10 cellular contexts compared by ENCODE assay signal in the genomic region with DNA sequence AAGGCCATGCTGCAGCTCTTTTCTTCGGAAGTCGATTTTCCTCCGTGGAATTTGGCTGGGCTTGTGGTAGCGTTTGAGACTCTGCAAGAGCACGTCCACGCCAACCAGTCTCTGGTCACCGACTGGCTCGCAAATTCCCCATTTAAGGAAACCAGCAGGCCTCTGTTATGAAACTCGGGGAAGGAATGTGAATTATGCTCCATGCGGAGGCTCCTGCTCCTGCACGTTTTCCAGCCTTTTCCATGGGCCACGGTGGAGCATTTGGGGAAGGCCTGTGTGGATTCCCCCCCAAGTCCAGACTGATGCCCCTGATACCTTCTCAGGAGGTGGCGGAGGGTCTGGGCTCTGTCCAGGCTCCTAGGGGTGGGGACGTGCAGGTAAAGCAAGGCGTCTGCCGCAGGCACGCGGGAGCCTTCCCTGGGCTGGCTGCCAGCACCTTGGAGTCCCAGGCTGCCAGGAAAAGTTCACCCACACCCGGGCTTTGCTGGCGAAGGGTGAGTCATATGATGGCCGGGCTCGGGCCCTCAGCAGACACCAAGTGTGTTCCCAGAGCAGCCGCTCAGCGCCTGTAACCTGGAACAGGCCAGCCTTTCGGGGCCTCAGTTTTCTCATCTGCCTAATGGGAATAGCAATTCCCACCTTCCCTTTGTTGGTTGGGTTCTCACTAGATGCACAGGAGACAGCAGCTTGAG. TPM values are rescaled to one million over a fixed set of nuclear protein-coding genes. Genes with fewer than 3 reads are reported as not detected.
A peak's percentile ranks its signal among the peaks of the same experiment; 100 is the strongest.
DNase-seq lines count a peak whose midpoint lies in the region; ATAC-seq and TF ChIP-seq lines count a peak whose summit lies in the region.
"Had no signal": no experiment of that assay in that cellular context is flagged by ENCODE, and none has a peak within 500 bp of the region (broad histone marks: within the 10 kb centered on the region; RNA-seq: fewer than 3 reads in every experiment).

No MANE protein-coding gene starts in this region.

- TF ChIP-seq CTCF in adrenal gland (IDR thresholded peaks at IDR 0.05) = no peak
- TF ChIP-seq CTCF in right atrium auricular region (IDR thresholded peaks at IDR 0.05) = no peak

- no peak overlapping the region for H3K27ac Mint-ChIP-seq in activated CD4-positive, alpha-beta T cell treated with anti-CD3 and anti-CD28 coated beads, Interleukin-2, amount 10 ng/mL, durations not matched to agents 7 days and 5 days
- H3K27ac Mint-ChIP-seq in activated T-cell treated with anti-CD3 and anti-CD28 coated beads, Interleukin-2, amount 50 U/mL, for 72 hours = no peak overlapping the region
- H3K27ac Mint-ChIP-seq in T-helper 17 cell = no peak overlapping the region
- H3K27ac Mint-ChIP-seq: activated naive CD4-positive, alpha-beta T cell treated with anti-CD3 and anti-CD28 coated beads, Interleukin-2, amount 50 U/mL, for 24 hours had no signal

- no peak for ATAC-seq in activated T-cell treated with anti-CD3 and anti-CD28 coated beads, Interleukin-2, amount 50 U/mL, for 72 hours (replicated peaks in 1 of 2)
- ATAC-seq in T-helper 17 cell = no peak

- CTCF ChIA-PET in activated CD4-positive, alpha-beta T cell treated with anti-CD3 and anti-CD28 coated beads, Interleukin-2, amount 10 ng/mL, durations not matched to agents 7 days and 5 days (lab: Charles Lee) = no interaction called here

- H3K9me3 Mint-ChIP-seq in activated CD4-positive, alpha-beta T cell treated with anti-CD3 and anti-CD28 coated beads, Interleukin-2, amount 10 ng/mL, durations not matched to agents 7 days and 5 days = peaks cover 2% of the 10 kb centered on the region
- no peaks in the 10 kb centered on the region for H3K9me3 Mint-ChIP-seq in activated T-cell treated with anti-CD3 and anti-CD28 coated beads, Interleukin-2, amount 50 U/mL, for 72 hours
- H3K9me3 Mint-ChIP-seq: activated naive CD4-positive, alpha-beta T cell treated with anti-CD3 and anti-CD28 coated beads, Interleukin-2, amount 50 U/mL, for 24 hours had no signal

- H3K4me1 ChIP-seq in adrenal gland (replicated peaks in 1 of 2) (peaks cover 14 to 20% of the 10 kb centered on the region in 2 donors), right atrium auricular region (peaks cover 0 to 77% of the 10 kb centered on the region in 2 donors), skeletal muscle satellite cell (ENCODE audit: control insufficient read depth, insufficient read depth, low read length) (peaks cover 24% of the 10 kb centered on the region)

- POLR2A ChIA-PET in activated CD4-positive, alpha-beta T cell treated with anti-CD3 and anti-CD28 coated beads, Interleukin-2, amount 10 ng/mL, durations not matched to agents 7 days and 5 days (lab: Charles Lee) = no interaction called here

- H3K27me3 ChIP-seq in adrenal gland (no peaks in the 10 kb centered on the region), right atrium auricular region (no peaks in the 10 kb centered on the region), skeletal muscle satellite cell (ENCODE audit: control insufficient read depth, insufficient read depth, low read length) (no peaks in the 10 kb centered on the region)

- H3K9me3 ChIP-seq in adrenal gland (replicated peaks in 1 of 3) (no peaks in the 10 kb centered on the region), right atrium auricular region (no peaks in the 10 kb centered on the region), skeletal muscle satellite cell (replicated peaks; ENCODE audit: low read length) (no peaks in the 10 kb centered on the region), T-helper 17 cell (ENCODE audit: control insufficient read depth, low read length, poor library complexity, severe bottlenecking) (no peaks in the 10 kb centered on the region)

- WGBS in adrenal gland, 4 donors = 30 to 38% (median 33%) methylated on average over 15 to 25 of the region's 25 CpGs

- peak in 1 of 2 donors; percentile 67 for TF ChIP-seq POLR2A in adrenal gland (IDR thresholded peaks at IDR 0.05)

- H3K27me3 Mint-ChIP-seq in activated CD4-positive, alpha-beta T cell treated with anti-CD3 and anti-CD28 coated beads, Interleukin-2, amount 10 ng/mL, durations not matched to agents 7 days and 5 days = no peaks in the 10 kb centered on the region
- H3K27me3 Mint-ChIP-seq in activated T-cell treated with anti-CD3 and anti-CD28 coated beads, Interleukin-2, amount 50 U/mL, for 72 hours (ENCODE audit: low read depth) = no peaks in the 10 kb centered on the region
- H3K27me3 Mint-ChIP-seq in T-helper 17 cell = no peaks in the 10 kb centered on the region
- H3K27me3 Mint-ChIP-seq: activated naive CD4-positive, alpha-beta T cell treated with anti-CD3 and anti-CD28 coated beads, Interleukin-2, amount 50 U/mL, for 24 hours had no signal

- H3K4me3 Mint-ChIP-seq in activated CD4-positive, alpha-beta T cell treated with anti-CD3 and anti-CD28 coated beads, Interleukin-2, amount 10 ng/mL, durations not matched to agents 7 days and 5 days = no peak overlapping the region
- H3K4me3 Mint-ChIP-seq in activated T-cell treated with anti-CD3 and anti-CD28 coated beads, Interleukin-2, amount 50 U/mL, for 72 hours = no peak overlapping the region
- H3K4me3 Mint-ChIP-seq in T-helper 17 cell = no peak overlapping the region
- H3K4me3 Mint-ChIP-seq: activated naive CD4-positive, alpha-beta T cell treated with anti-CD3 and anti-CD28 coated beads, Interleukin-2, amount 50 U/mL, for 24 hours had no signal

- no peaks in the 10 kb centered on the region for H3K4me1 Mint-ChIP-seq in activated CD4-positive, alpha-beta T cell treated with anti-CD3 and anti-CD28 coated beads, Interleukin-2, amount 10 ng/mL, durations not matched to agents 7 days and 5 days
- no peaks in the 10 kb centered on the region for H3K4me1 Mint-ChIP-seq in activated T-cell treated with anti-CD3 and anti-CD28 coated beads, Interleukin-2, amount 50 U/mL, for 72 hours (ENCODE audit: low read depth)
- peaks cover 4% of the 10 kb centered on the region for H3K4me1 Mint-ChIP-seq in T-helper 17 cell
- H3K4me1 Mint-ChIP-seq: activated naive CD4-positive, alpha-beta T cell treated with anti-CD3 and anti-CD28 coated beads, Interleukin-2, amount 50 U/mL, for 24 hours had no signal

- H3K4me2 ChIP-seq in skeletal muscle satellite cell (ENCODE audit: low read length) = peak overlapping the region; percentile 65

- H3K27ac ChIP-seq in adrenal gland = peak overlapping the region; percentile 17 to 97 (median 80)
- H3K27ac ChIP-seq in right atrium auricular region = peak overlapping the region; percentile 76 to 93

- no peak overlapping the region for H3K4me3 ChIP-seq in adrenal gland
- no peak overlapping the region for H3K4me3 ChIP-seq in right atrium auricular region
- peak overlapping the region; percentile 21 for H3K4me3 ChIP-seq in skeletal muscle satellite cell (ENCODE audit: low read length)

- H3K36me3 Mint-ChIP-seq in activated CD4-positive, alpha-beta T cell treated with anti-CD3 and anti-CD28 coated beads, Interleukin-2, amount 10 ng/mL, durations not matched to agents 7 days and 5 days (ENCODE audit: low read depth) = peaks cover 11% of the 10 kb centered on the region
- H3K36me3 Mint-ChIP-seq in activated T-cell treated with anti-CD3 and anti-CD28 coated beads, Interleukin-2, amount 50 U/mL, for 72 hours (ENCODE audit: insufficient read depth in 2 of 2) = no peaks in the 10 kb centered on the region
- no peaks in the 10 kb centered on the region for H3K36me3 Mint-ChIP-seq in T-helper 17 cell (ENCODE audit: low read depth)
- H3K36me3 Mint-ChIP-seq: activated naive CD4-positive, alpha-beta T cell treated with anti-CD3 and anti-CD28 coated beads, Interleukin-2, amount 50 U/mL, for 24 hours had no signal

- intact Hi-C loops in adrenal gland (cut with DNase I) = no loop called here

- peak overlapping the region; percentile 9 for H3K9ac ChIP-seq in skeletal muscle satellite cell (ENCODE audit: low read depth, low read length)

- DNase-seq in GM04504 (ENCODE audit: low read depth) (peak; percentile 90), adrenal gland (peak; percentile 91 to 97 (median 96)), right atrium auricular region (ENCODE audit: low spot score) (peak; percentile 91), midbrain (lab: John Stamatoyannopoulos, UW) (no peak), T-helper 17 cell (no peak)
- no peak for DNase-seq in activated CD4-positive, alpha-beta T cell treated with anti-CD3 and anti-CD28 coated beads, Interleukin-2, amount 10 ng/mL, durations not matched to agents 7 days and 5 days
- no peak for DNase-seq in activated T-cell treated with anti-CD3 and anti-CD28 coated beads, Interleukin-2, amount 50 U/mL, for 72 hours
- DNase-seq: NCI-H1436 treated with DMSO at 0.1 percent for 48 hours had no signal

- H3K36me3 ChIP-seq in adrenal gland (replicated peaks in 1 of 2) (peaks cover 0 to 11% of the 10 kb centered on the region in 2 donors), right atrium auricular region (peaks cover 15% of the 10 kb centered on the region), skeletal muscle satellite cell (ENCODE audit: insufficient read depth, low read length) (peaks cover 4% of the 10 kb centered on the region)

RNA-seq across cellular contexts. Expression of a gene that starts 41.9 kb away (rescaled TPM):
- total RNA-seq in adrenal gland = 100 to 1,000 TPM in 1 of 8 donors, 10 to 100 TPM in 7; 45.3 to 277 (median 75.8) TPM
- polyA plus RNA-seq in adrenal gland = 100 to 1,000 TPM in 2 of 3 donors, 10 to 100 TPM in 1; 14.2 to 104 (median 104) TPM
- total RNA-seq in right atrium auricular region = 10 to 100 TPM; 34.6 to 60.9 TPM
- total RNA-seq in skeletal muscle satellite cell (2012; rRNA removed) = 11.8 and 12.9 TPM in 2 replicates
- 10 to 100 TPM; 32.2 to 32.7 TPM for total RNA-seq in activated CD4-positive, alpha-beta T cell treated with anti-CD3 and anti-CD28 coated beads, Interleukin-2, amount 10 ng/mL, durations not matched to agents 7 days and 5 days
- total RNA-seq in activated T-cell treated with anti-CD3 and anti-CD28 coated beads, Interleukin-2, amount 50 U/mL, for 72 hours = 1 to 10 TPM; 6.8 to 9.3 TPM
- total RNA-seq in T-helper 17 cell = 1 to 10 TPM in 1 of 2 donors, under 1 TPM in 1; 0.73 to 3.0 TPM

Comparison
In these comparisons a context has a peak if more than half of its experiments do, and no peak if none do; other contexts are left out.
1. DNase-seq: peak in GM04504 (single experiment), adrenal gland (7 of 7) and right atrium auricular region (single experiment); none in midbrain (single experiment), activated CD4-positive, alpha-beta T cell treated with anti-CD3 and anti-CD28 coated beads, Interleukin-2, amount 10 ng/mL, durations not matched to agents 7 days and 5 days (single experiment), activated T-cell treated with anti-CD3 and anti-CD28 coated beads, Interleukin-2, amount 50 U/mL, for 72 hours (0 of 2) and T-helper 17 cell (0 of 3).